ENCODE assay signal across 17 cellular contexts in genomic region chr20:25063981-25064380, GRCh38. TPM values are rescaled to one million over a fixed set of nuclear protein-coding genes. Genes with fewer than 3 reads are reported as not detected.
DNase-seq lines count a peak whose midpoint lies in the region; ATAC-seq and TF ChIP-seq lines count a peak whose summit lies in the region.
"Had no signal": no experiment of that assay in that cellular context is flagged by ENCODE, and none has a peak within 500 bp of the region (broad histone marks: within the 10 kb centered on the region; RNA-seq: fewer than 3 reads in every experiment).

No MANE protein-coding gene starts in this region.

- no peak for ATAC-seq in activated CD4-positive, alpha-beta T cell treated with anti-CD3 and anti-CD28 coated beads for 36 hours
- ATAC-seq in RWPE2 (ENCODE audit: low read depth), result no peak
- ATAC-seq in lower lobe of right lung, result no peak
- ATAC-seq: HCT116 had no signal

- H3K9me3 Mint-ChIP-seq in activated CD4-positive, alpha-beta T cell treated with anti-CD3 and anti-CD28 coated beads for 36 hours (ENCODE audit: low read depth), result no peaks in the 10 kb centered on the region
- H3K9me3 Mint-ChIP-seq: CD8-positive, alpha-beta memory T cell had no signal

- H3K79me2 ChIP-seq in osteoblast (ENCODE audit: insufficient read depth, low read length), result no peaks in the 10 kb centered on the region

- POLR2A ChIA-PET in activated CD4-positive, alpha-beta T cell treated with anti-CD3 and anti-CD28 coated beads for 36 hours (lab: Charles Lee), result no interaction called here

- no peaks in the 10 kb centered on the region for H3K36me3 ChIP-seq in RWPE2 (ENCODE audit: low read depth)
- H3K36me3 ChIP-seq in osteoblast (ENCODE audit: insufficient read depth, low read length), result no peaks in the 10 kb centered on the region
- no peaks in the 10 kb centered on the region for H3K36me3 ChIP-seq in stomach
- no peaks in the 10 kb centered on the region for H3K36me3 ChIP-seq in lower lobe of right lung
- H3K36me3 ChIP-seq: BLaER1 had no signal

- H3K4me3 Mint-ChIP-seq in activated CD4-positive, alpha-beta T cell treated with anti-CD3 and anti-CD28 coated beads for 36 hours, result no peak overlapping the region

- H3K4me1 ChIP-seq in RWPE2 (ENCODE audit: insufficient read depth, poor library complexity, severe bottlenecking) (no peaks in the 10 kb centered on the region), osteoblast (ENCODE audit: insufficient read depth, low read length) (no peaks in the 10 kb centered on the region), stomach (peaks cover 14 to 42% (median 30%) of the 10 kb centered on the region in 4 donors), lower lobe of right lung (peaks cover 15% of the 10 kb centered on the region)

- H3K27ac ChIP-seq in RWPE2 (ENCODE audit: poor library complexity, severe bottlenecking) (no peak overlapping the region), osteoblast (ENCODE audit: low read depth, low read length) (no peak overlapping the region), stomach (no peak overlapping the region), lower lobe of right lung (no peak overlapping the region)
- H3K27ac ChIP-seq: 22Rv1, BLaER1, HL-60 had no signal

- H3K27me3 ChIP-seq in RWPE2 (ENCODE audit: insufficient read depth, poor library complexity, severe bottlenecking) (peaks cover 15% of the 10 kb centered on the region), osteoblast (ENCODE audit: insufficient read depth, low read length) (peaks cover 80% of the 10 kb centered on the region), stomach (peaks cover 0 to 5% (median 0%) of the 10 kb centered on the region in 3 donors), lower lobe of right lung (ENCODE audit: low read depth) (peaks cover 4% of the 10 kb centered on the region)
- H3K27me3 ChIP-seq: BLaER1 had no signal

- no peak for TF ChIP-seq EP300 in stomach (IDR thresholded peaks at IDR 0.05)

- H3K36me3 Mint-ChIP-seq in activated CD4-positive, alpha-beta T cell treated with anti-CD3 and anti-CD28 coated beads for 36 hours (ENCODE audit: low read depth), result no peaks in the 10 kb centered on the region
- H3K36me3 Mint-ChIP-seq: CD8-positive, alpha-beta memory T cell had no signal

- no peaks in the 10 kb centered on the region for H3K9me3 ChIP-seq in RWPE2 (ENCODE audit: severe bottlenecking)
- H3K9me3 ChIP-seq in osteoblast (ENCODE audit: low read depth, low read length), result no peaks in the 10 kb centered on the region
- no peaks in the 10 kb centered on the region for H3K9me3 ChIP-seq in stomach
- no peaks in the 10 kb centered on the region for H3K9me3 ChIP-seq in lower lobe of right lung
- H3K9me3 ChIP-seq: BLaER1, Caco-2 had no signal

- TF ChIP-seq CTCF in RWPE2 (IDR thresholded peaks at IDR 0.05; ENCODE audit: poor library complexity, severe bottlenecking) (no peak), osteoblast (IDR thresholded peaks at IDR 0.05; ENCODE audit: extremely low read depth, low read depth, low read length) (no peak), stomach (IDR thresholded peaks at IDR 0.05) (no peak), lower lobe of right lung (IDR thresholded peaks at IDR 0.05) (no peak)

- CTCF ChIA-PET in activated CD4-positive, alpha-beta T cell treated with anti-CD3 and anti-CD28 coated beads for 36 hours (lab: Charles Lee), result interaction anchor here (0.7 to 8.3 kb wide), 9 partner anchors 9 to 186 kb away, joined by 3 to 96 read pairs (median 4); no protein-coding TSS in a partner anchor

- peaks cover 5% of the 10 kb centered on the region for H3K27me3 Mint-ChIP-seq in activated CD4-positive, alpha-beta T cell treated with anti-CD3 and anti-CD28 coated beads for 36 hours

- 88 to 96% (median 92%) methylated on average over 2 of the region's 2 CpGs for WGBS in stomach, 5 donors

- no peak overlapping the region for H3K4me3 ChIP-seq in RWPE2 (ENCODE audit: severe bottlenecking)
- H3K4me3 ChIP-seq in osteoblast (ENCODE audit: insufficient read depth, low read length), result no peak overlapping the region
- no peak overlapping the region for H3K4me3 ChIP-seq in stomach
- no peak overlapping the region for H3K4me3 ChIP-seq in lower lobe of right lung
- H3K4me3 ChIP-seq: BLaER1 had no signal

- H3K27ac Mint-ChIP-seq in activated CD4-positive, alpha-beta T cell treated with anti-CD3 and anti-CD28 coated beads for 36 hours, result no peak overlapping the region

- no peaks in the 10 kb centered on the region for H4K20me1 ChIP-seq in osteoblast (ENCODE audit: insufficient read depth, low read length)
- H4K20me1 ChIP-seq: BLaER1 had no signal

- no peak for TF ChIP-seq POLR2A in stomach (IDR thresholded peaks at IDR 0.05)

- no peak overlapping the region for H2AFZ ChIP-seq in osteoblast (ENCODE audit: low read length)

- H3K4me1 Mint-ChIP-seq in activated CD4-positive, alpha-beta T cell treated with anti-CD3 and anti-CD28 coated beads for 36 hours, result peaks cover 6% of the 10 kb centered on the region

- peak; percentile 1 for DNase-seq in activated CD4-positive, alpha-beta T cell treated with anti-CD3 and anti-CD28 coated beads for 36 hours
- no peak for DNase-seq in activated CD4-positive, alpha-beta T cell treated with anti-CD3 and anti-CD28 coated beads for 4 hours
- DNase-seq in RWPE2 (ENCODE audit: low spot score) (peak; percentile 26), osteoblast (ENCODE audit: insufficient read length, low spot score, missing footprints) (peak; percentile 15), stomach (peak; percentile 24), lower lobe of right lung (no peak), NCI-H446 treated with DMSO at 0.1 percent for 48 hours (lab: John Stamatoyannopoulos, UW) (no peak)
- no peak for DNase-seq in NK-92 treated with Interleukin-12 subunit alpha and Interleukin-12 subunit beta, amount 100 ng/mL, for 24 hours (lab: John Stamatoyannopoulos, UW)
- DNase-seq: Caco-2; CD8-positive, alpha-beta memory T cell had no signal

- intact Hi-C loops in activated CD4-positive, alpha-beta T cell treated with anti-CD3 and anti-CD28 coated beads for 36 hours (cut with DNase I, micrococcal nuclease), result no loop called here
- intact Hi-C loops in stomach (cut with DNase I; ENCODE audit: low total_unique reads), result loop anchor here (2.0 kb wide), 1 partner anchor 69 kb away; no protein-coding TSS in a partner anchor
- intact Hi-C loops in lower lobe of right lung (cut with DNase I), result no loop called here

- no peak overlapping the region for H3K4me2 ChIP-seq in osteoblast (ENCODE audit: insufficient read depth, low read length)

RNA-seq across cellular contexts. Expression of gene ACSS1, which starts 6.0 kb away (rescaled TPM):
- 10 to 100 TPM in 1 of 2 experiments, 1 to 10 TPM in 1; 8.5 to 10.7 TPM for total RNA-seq in activated CD4-positive, alpha-beta T cell treated with anti-CD3 and anti-CD28 coated beads for 36 hours
- 1.4 and 2.1 TPM in 2 replicates for total RNA-seq in osteoblast
- total RNA-seq in stomach, result 100 to 1,000 TPM in 1 of 5 donors, 10 to 100 TPM in 3, 1 to 10 TPM in 1; 7.0 to 135 (median 35.6) TPM
- polyA plus RNA-seq in stomach, result 10 to 100 TPM; 35.3 to 37.7 (median 35.9) TPM
- total RNA-seq in lower lobe of right lung, result 41.8 TPM

RNA-seq across cellular contexts. Expression of gene VSX1, which starts 18.0 kb away (rescaled TPM):
- total RNA-seq in activated CD4-positive, alpha-beta T cell treated with anti-CD3 and anti-CD28 coated beads for 36 hours, result not detected
- total RNA-seq in osteoblast (not detected in 2 replicates), stomach (not detected), lower lobe of right lung (not detected)
- under 1 TPM in 1 of 3 donors, not detected in 2; 0.05 TPM for polyA plus RNA-seq in stomach
- total RNA-seq: A673; Caco-2; CD8-positive, alpha-beta memory T cell; Daoy; H4 had no signal
- polyA plus RNA-seq: CD8-positive, alpha-beta memory T cell had no signal

Comparison
In these comparisons a context has a peak if more than half of its experiments do, and no peak if none do; other contexts are left out.
1. DNase-seq: peak in activated CD4-positive, alpha-beta T cell treated with anti-CD3 and anti-CD28 coated beads for 36 hours (single experiment), RWPE2 (single experiment), osteoblast (single experiment) and stomach (single experiment); none in activated CD4-positive, alpha-beta T cell treated with anti-CD3 and anti-CD28 coated beads for 4 hours (0 of 2), lower lobe of right lung (single experiment), NK-92 treated with Interleukin-12 subunit alpha and Interleukin-12 subunit beta, amount 100 ng/mL, for 24 hours (single experiment) and NCI-H446 treated with DMSO at 0.1 percent for 48 hours (single experiment).